Comparison of ENCODE assay signal across 8 cellular contexts in the genomic region with DNA sequence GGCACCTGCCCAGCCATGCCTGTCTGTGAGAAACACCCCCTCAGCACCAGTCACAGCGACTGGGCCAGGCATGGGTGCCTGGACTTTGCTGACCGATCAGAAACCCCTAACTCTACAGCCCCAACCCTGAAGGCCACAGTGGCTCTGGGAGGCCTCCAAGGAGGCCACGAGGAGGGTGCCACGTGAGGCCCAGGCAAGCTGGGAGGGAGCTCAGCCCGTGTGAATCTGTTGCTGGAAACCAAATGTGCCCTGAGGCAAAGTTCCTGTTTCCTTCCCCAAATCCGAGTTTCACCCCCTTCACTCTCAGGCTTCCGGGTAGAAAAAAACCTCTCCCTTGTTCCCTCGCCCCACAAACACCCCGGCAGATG. TPM values are rescaled to one million over a fixed set of nuclear protein-coding genes. Genes with fewer than 3 reads are reported as not detected.
DNase-seq lines count a peak whose midpoint lies in the region; ATAC-seq and TF ChIP-seq lines count a peak whose summit lies in the region.

No MANE protein-coding gene starts in this region.

- no peaks in the 10 kb centered on the region for H3K27me3 ChIP-seq in CD8-positive, alpha-beta T cell (ENCODE audit: insufficient read depth, low read length)
- peaks cover 24% of the 10 kb centered on the region; the same call in 1 of the 2 replicates for H3K27me3 ChIP-seq in iPS-20b (ENCODE audit: insufficient read depth, low read length)
- no peaks in the 10 kb centered on the region for H3K27me3 ChIP-seq in ascending aorta

- ATAC-seq in CD8-positive, alpha-beta T cell = no peak
- ATAC-seq in GM21529 (IDR thresholded peaks at IDR 0.05; ENCODE audit: unreplicated experiment) (peak; percentile 31), HG02623 (IDR thresholded peaks at IDR 0.05; ENCODE audit: unreplicated experiment) (no peak)

- H3K4me3 ChIP-seq in CD8-positive, alpha-beta T cell (ENCODE audit: low read depth, low read length) = no peak overlapping the region
- H3K4me3 ChIP-seq in OCI-LY7 (ENCODE audit: low read depth, low read length, poor library complexity, severe bottlenecking) = peak overlapping the region; percentile 82
- 0 out of 2 replicates have a peak overlapping the region, but pooled peaks have one; percentile 48 for H3K4me3 ChIP-seq in iPS-20b (ENCODE audit: low read length)
- H3K4me3 ChIP-seq in ascending aorta = peak overlapping the region in 1 of 2 donors; percentile 88

- intact Hi-C loops in CD8-positive, alpha-beta T cell (cut with DNase I, micrococcal nuclease) = loop anchor here in 1 of 2 experiments (2.0 to 5.0 kb wide), 2 partner anchors 40 to 210 kb away; a partner anchor contains a TSS
- intact Hi-C loops in OCI-LY7 (cut with micrococcal nuclease; ENCODE audit: unreplicated experiment) (loop anchor here (2.0 to 10.0 kb wide), 2 partner anchors 38 to 272 kb away; a partner anchor contains a TSS), ascending aorta (cut with DNase I) (loop anchor here (10.0 kb wide), 1 partner anchor 202 kb away; no protein-coding TSS in a partner anchor)

- H3K9ac ChIP-seq in iPS-20b (ENCODE audit: low read depth, low read length) = no peak overlapping the region

- no peak overlapping the region for H3K27ac ChIP-seq in CD8-positive, alpha-beta T cell (ENCODE audit: low read depth, low read length)
- peak overlapping the region; percentile 89 for H3K27ac ChIP-seq in OCI-LY7 (ENCODE audit: low read depth, low read length, poor library complexity, severe bottlenecking)
- no peak overlapping the region for H3K27ac ChIP-seq in iPS-20b (ENCODE audit: low read length)
- no peak overlapping the region for H3K27ac ChIP-seq in ascending aorta

- POLR2A ChIA-PET in CD8-positive, alpha-beta T cell (lab: Charles Lee) = interaction anchor here (2.0 kb wide), 1 partner anchor 36 kb away, joined by 6 read pairs; a partner anchor contains a TSS
- POLR2A ChIA-PET in OCI-LY7 (lab: Charles Lee) = interaction anchor here (1.2 kb wide), 1 partner anchor 23 kb away, joined by 4 read pairs; no protein-coding TSS in a partner anchor

- no peaks in the 10 kb centered on the region for H3K36me3 Mint-ChIP-seq in CD8-positive, alpha-beta T cell

- peaks cover 24% of the 10 kb centered on the region for H3K4me1 Mint-ChIP-seq in CD8-positive, alpha-beta T cell (ENCODE audit: low read depth)

- H3K9me3 Mint-ChIP-seq in CD8-positive, alpha-beta T cell = no peaks in the 10 kb centered on the region

- H2AFZ ChIP-seq in OCI-LY7 (ENCODE audit: low read length) = peak overlapping the region; percentile 16; the same call in 1 of the 2 replicates

- DNase-seq in CD8-positive, alpha-beta T cell = no peak
- DNase-seq in OCI-LY7 (ENCODE audit: low spot score) (peak; percentile 84), HUDEP-2 (lab: John Stamatoyannopoulos, UW; ENCODE audit: unreplicated experiment in 76 of 76) (no peak), cerebellar nuclear complex (lab: John Stamatoyannopoulos, UW) (no peak), ascending aorta (ENCODE audit: low spot score in 2 of 2) (no peak)

- no peak for TF ChIP-seq CTCF in CD8-positive, alpha-beta T cell (IDR thresholded peaks at IDR 0.05)
- TF ChIP-seq CTCF in OCI-LY7 (conservative IDR thresholded peaks at IDR 0.05; ENCODE audit: low read length) = no peak; the same call in 1 of the 2 replicates
- no peak for TF ChIP-seq CTCF in ascending aorta (IDR thresholded peaks at IDR 0.05)

- H3K27ac Mint-ChIP-seq in CD8-positive, alpha-beta T cell = peak overlapping the region; percentile 72

- no peaks in the 10 kb centered on the region for H3K27me3 Mint-ChIP-seq in CD8-positive, alpha-beta T cell (ENCODE audit: low read depth)

- BruUV-seq in OCI-LY7 (replicated peaks; lab: Mats Ljungman, UMichigan) = no TSS peak

- no peaks in the 10 kb centered on the region for H3K9me3 ChIP-seq in CD8-positive, alpha-beta T cell (ENCODE audit: low read length)
- H3K9me3 ChIP-seq in OCI-LY7 (ENCODE audit: low read length) = no peaks in the 10 kb centered on the region
- H3K9me3 ChIP-seq in iPS-20b (ENCODE audit: insufficient read depth, low read depth, low read length) = no peaks in the 10 kb centered on the region
- no peaks in the 10 kb centered on the region for H3K9me3 ChIP-seq in ascending aorta

- CTCF ChIA-PET in CD8-positive, alpha-beta T cell (lab: Charles Lee) = interaction anchor here (1.2 kb wide), 2 partner anchors 206 to 295 kb away, joined by 3 read pairs; no protein-coding TSS in a partner anchor
- CTCF ChIA-PET in OCI-LY7 (lab: Charles Lee; ENCODE audit: unreplicated experiment) = no interaction called here

- H3K4me3 Mint-ChIP-seq in CD8-positive, alpha-beta T cell = peak overlapping the region; percentile 84

- H3K4me1 ChIP-seq in CD8-positive, alpha-beta T cell (ENCODE audit: insufficient read depth, low read length) = peaks cover 17% of the 10 kb centered on the region
- H3K4me1 ChIP-seq in OCI-LY7 (ENCODE audit: insufficient read depth, low read length, poor library complexity, severe bottlenecking) (peaks cover 55% of the 10 kb centered on the region), iPS-20b (ENCODE audit: insufficient read depth, low read length) (no peaks in the 10 kb centered on the region), ascending aorta (peaks cover 0 to 2% of the 10 kb centered on the region in 2 donors)

- H3K9me2 ChIP-seq in OCI-LY7 (ENCODE audit: insufficient read depth, low read length) = no peaks in the 10 kb centered on the region

- no peaks in the 10 kb centered on the region for H3K79me2 ChIP-seq in OCI-LY7 (ENCODE audit: insufficient read depth, low read depth, low read length)

- H3K4me2 ChIP-seq in OCI-LY7 (ENCODE audit: low read length) = peak overlapping the region; percentile 97

- no peaks in the 10 kb centered on the region for H3K36me3 ChIP-seq in CD8-positive, alpha-beta T cell (ENCODE audit: insufficient read depth, low read length)
- peaks cover 15% of the 10 kb centered on the region for H3K36me3 ChIP-seq in OCI-LY7 (ENCODE audit: insufficient read depth, low read length)
- no peaks in the 10 kb centered on the region for H3K36me3 ChIP-seq in iPS-20b (ENCODE audit: insufficient read depth, low read depth, low read length)
- H3K36me3 ChIP-seq in ascending aorta = no peaks in the 10 kb centered on the region

- H4K20me1 ChIP-seq in OCI-LY7 (ENCODE audit: insufficient read depth, low read length) = no peaks in the 10 kb centered on the region

RNA-seq across cellular contexts. Expression of a gene that starts 1.3 kb away (rescaled TPM):
- total RNA-seq in CD8-positive, alpha-beta T cell = 10 to 100 TPM; 14.4 to 15.6 TPM
- total RNA-seq in OCI-LY7 (2014; rRNA removed; shearing (Covaris generic)) = 39.6 and 44.0 TPM in 2 replicates
- total RNA-seq in OCI-LY7 (2022) (49.7 and 52.1 TPM in 2 replicates), ascending aorta (74.7 TPM)

RNA-seq across cellular contexts. Expression of a gene that starts 7.6 kb away (rescaled TPM):
- total RNA-seq in CD8-positive, alpha-beta T cell = not detected
- 0.50 TPM in 1 of 2 replicates, not detected in the other for total RNA-seq in OCI-LY7 (2014; rRNA removed; shearing (Covaris generic))
- total RNA-seq in OCI-LY7 (2022) (0.53 and 0.65 TPM in 2 replicates), ascending aorta (42.8 TPM)

RNA-seq across cellular contexts. Expression of a gene that starts 27.9 kb away (rescaled TPM):
- 10 to 100 TPM; 59.4 to 63.2 TPM for total RNA-seq in CD8-positive, alpha-beta T cell
- 152 and 173 TPM in 2 replicates for total RNA-seq in OCI-LY7 (2014; rRNA removed; shearing (Covaris generic))
- total RNA-seq in OCI-LY7 (2022) (126 and 132 TPM in 2 replicates), ascending aorta (316 TPM)

RNA-seq across cellular contexts. Expression of a gene that starts 36.3 kb away (rescaled TPM):
- total RNA-seq in CD8-positive, alpha-beta T cell = 100 to 1,000 TPM; 153 to 154 TPM
- total RNA-seq in OCI-LY7 (2014; rRNA removed; shearing (Covaris generic)) = 148 and 199 TPM in 2 replicates
- total RNA-seq in OCI-LY7 (2022) = 201 and 204 TPM in 2 replicates
- total RNA-seq in ascending aorta = 385 TPM

Comparison
In these comparisons a context has a peak if more than half of its experiments do, and no peak if none do; other contexts are left out.
1. RNA of a gene that starts 7.6 kb away (total RNA-seq): 42.8 TPM in ascending aorta (single experiment); 0.50 to 0.65 TPM in OCI-LY7 and not detected in CD8-positive, alpha-beta T cell; every median in the first group is over 10 times any median in the second.